ENCODE assay signal across 35 cellular contexts in the genomic region with DNA sequence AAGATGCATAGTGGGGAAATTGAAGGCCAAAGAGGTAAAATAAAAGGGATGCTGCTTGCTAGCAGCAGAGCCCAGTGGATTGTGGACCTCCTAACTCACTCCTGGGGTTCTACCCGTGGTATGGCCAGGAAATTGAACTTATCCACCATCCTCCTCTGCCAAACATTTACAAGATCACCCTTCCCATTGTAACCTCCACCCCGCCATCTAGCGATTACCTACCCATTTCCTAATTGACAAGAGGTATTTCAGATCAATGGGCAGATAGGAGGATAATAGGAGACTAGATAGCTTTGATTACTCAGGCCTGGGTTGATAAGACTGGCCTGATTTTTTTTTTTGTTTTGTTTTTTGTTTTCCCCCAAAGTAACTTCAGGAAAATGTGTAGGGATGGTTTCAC.
"Had no signal": no experiment of that assay in that cellular context is flagged by ENCODE, and none has a peak within 500 bp of the region (broad histone marks: within the 10 kb centered on the region; RNA-seq: fewer than 3 reads in every experiment).

No MANE protein-coding gene starts in this region.

- H3K9me3 ChIP-seq: adrenal gland had no signal

- H3K36me3 ChIP-seq: adrenal gland, cardiac muscle cell had no signal

- H3K4me3 Mint-ChIP-seq: activated B cell treated with CpG ODN at 0.5 μM for 24 hours; activated CD4-positive, alpha-beta memory T cell treated with anti-CD3 and anti-CD28 coated beads, Interleukin-2, amount 10 ng/mL, durations not matched to agents 7 days and 5 days; activated CD4-positive, alpha-beta T cell treated with anti-CD3 and anti-CD28 coated beads, Interleukin-2, amount 10 ng/mL, durations not matched to agents 7 days and 5 days; activated CD8-positive, alpha-beta memory T cell treated with anti-CD3 and anti-CD28 coated beads, Interleukin-2, amount 10 ng/mL, durations not matched to agents 7 days and 5 days; activated CD8-positive, alpha-beta T cell treated with anti-CD3 and anti-CD28 coated beads, Interleukin-2, amount 10 ng/mL, durations not matched to agents 7 days and 5 days; activated naive CD4-positive, alpha-beta T cell treated with anti-CD3 and anti-CD28 coated beads for 36 hours; activated naive CD8-positive, alpha-beta T cell treated with anti-CD3 and anti-CD28 coated beads for 36 hours; activated T-cell treated with anti-CD3 and anti-CD28 coated beads, Interleukin-2, amount 50 U/mL, for 24 hours; brain; central memory CD8-positive, alpha-beta T cell; T-helper 1 cell treated with Interleukin-12 subunit alpha and Interleukin-12 subunit beta and Interleukin-4 antibody, amounts not matched to agents 30 μg/mL and 1 μg/mL, for 36 hours; T-helper 2 cell treated with Interferon-gamma antibody and Interleukin-4, amounts not matched to agents 5 μg/mL and 100 μg/mL, for 36 hours had no signal

- H3K9me3 Mint-ChIP-seq: activated B cell treated with CpG ODN at 0.5 μM for 24 hours; activated CD4-positive, alpha-beta memory T cell treated with anti-CD3 and anti-CD28 coated beads, Interleukin-2, amount 10 ng/mL, durations not matched to agents 7 days and 5 days; activated CD4-positive, alpha-beta T cell treated with anti-CD3 and anti-CD28 coated beads, Interleukin-2, amount 10 ng/mL, durations not matched to agents 7 days and 5 days; activated naive CD4-positive, alpha-beta T cell treated with anti-CD3 and anti-CD28 coated beads for 36 hours; activated naive CD4-positive, alpha-beta T cell treated with anti-CD3 and anti-CD28 coated beads, Interleukin-2, amount 50 U/mL, for 72 hours; activated naive CD8-positive, alpha-beta T cell treated with anti-CD3 and anti-CD28 coated beads for 36 hours; activated T-cell treated with anti-CD3 and anti-CD28 coated beads, Interleukin-2, amount 50 U/mL, for 24 hours; central memory CD8-positive, alpha-beta T cell; T-helper 1 cell treated with Interleukin-12 subunit alpha and Interleukin-12 subunit beta and Interleukin-4 antibody, amounts not matched to agents 30 μg/mL and 1 μg/mL, for 36 hours; T-helper 2 cell treated with Interferon-gamma antibody and Interleukin-4, amounts not matched to agents 5 μg/mL and 100 μg/mL, for 36 hours had no signal

- H3K4me1 Mint-ChIP-seq: activated CD4-positive, alpha-beta memory T cell treated with anti-CD3 and anti-CD28 coated beads, Interleukin-2, amount 10 ng/mL, durations not matched to agents 7 days and 5 days; activated CD4-positive, alpha-beta T cell treated with anti-CD3 and anti-CD28 coated beads, Interleukin-2, amount 10 ng/mL, durations not matched to agents 7 days and 5 days; activated CD8-positive, alpha-beta memory T cell treated with anti-CD3 and anti-CD28 coated beads, Interleukin-2, amount 10 ng/mL, durations not matched to agents 7 days and 5 days; activated naive CD8-positive, alpha-beta T cell treated with anti-CD3 and anti-CD28 coated beads for 36 hours; central memory CD8-positive, alpha-beta T cell had no signal

- H3K4me3 ChIP-seq: adrenal gland, cardiac muscle cell had no signal

- DNase-seq: activated B cell treated with CpG ODN at 0.5 μM for 24 hours; activated CD4-positive, alpha-beta memory T cell treated with anti-CD3 and anti-CD28 coated beads, Interleukin-2, amount 10 ng/mL, durations not matched to agents 7 days and 5 days; activated CD4-positive, alpha-beta T cell treated with anti-CD3 and anti-CD28 coated beads for 4 hours; activated CD4-positive, alpha-beta T cell treated with anti-CD3 and anti-CD28 coated beads, Interleukin-2, amount 10 ng/mL, durations not matched to agents 7 days and 5 days; activated CD4-positive, alpha-beta T cell treated with anti-CD3 and anti-CD28 coated beads, Interleukin-2, amount 50 U/mL, for 48 hours; activated CD4-positive, CD25-positive, alpha-beta regulatory T cell treated with anti-CD3 and anti-CD28 coated beads, Interleukin-2, amount 50 U/mL, for 72 hours; activated CD8-positive, alpha-beta memory T cell treated with anti-CD3 and anti-CD28 coated beads for 24 hours; activated CD8-positive, alpha-beta memory T cell treated with anti-CD3 and anti-CD28 coated beads, Interleukin-2, amount 10 ng/mL, durations not matched to agents 7 days and 5 days; activated CD8-positive, alpha-beta memory T cell treated with anti-CD3 and anti-CD28 coated beads, Interleukin-2, amount 50 U/mL, for 48 hours; activated CD8-positive, alpha-beta T cell treated with anti-CD3 and anti-CD28 coated beads, Interleukin-2, amount 10 ng/mL, durations not matched to agents 7 days and 5 days; activated effector memory CD4-positive, alpha-beta T cell treated with anti-CD3 and anti-CD28 coated beads, Interleukin-2, amount 50 U/mL, for 16 hours; activated gamma-delta T cell treated with Interleukin-2 at 50 U/mL for 16 hours; activated naive CD4-positive, alpha-beta T cell; activated naive CD4-positive, alpha-beta T cell treated with anti-CD3 and anti-CD28 coated beads for 36 hours; activated naive CD4-positive, alpha-beta T cell treated with anti-CD3 and anti-CD28 coated beads, Interleukin-2, amount 50 U/mL, for 16 hours; activated naive CD8-positive, alpha-beta T cell treated with anti-CD3 and anti-CD28 coated beads for 36 hours; activated T-cell treated with anti-CD3 and anti-CD28 coated beads, Interleukin-2, amount 50 U/mL, for 24 hours; activated T-cell treated with anti-CD3 and anti-CD28 coated beads, Interleukin-2, amount 50 U/mL, for 48 hours; adrenal gland; amniotic stem cell; aorta; caudate nucleus; cerebellar nuclear complex; T-helper 1 cell; T-helper 2 cell; T-helper 9 cell had no signal

- H3K27me3 ChIP-seq: adrenal gland, cardiac muscle cell had no signal

- H3K27ac ChIP-seq: cardiac muscle cell, VCaP had no signal

- ATAC-seq: activated CD8-positive, alpha-beta memory T cell treated with anti-CD3 and anti-CD28 coated beads, Interleukin-2, amount 10 ng/mL, durations not matched to agents 7 days and 5 days; activated CD8-positive, alpha-beta T cell treated with anti-CD3 and anti-CD28 coated beads, Interleukin-2, amount 10 ng/mL, durations not matched to agents 7 days and 5 days; activated naive CD4-positive, alpha-beta T cell treated with anti-CD3 and anti-CD28 coated beads, Interleukin-2, amount 50 U/mL, for 72 hours had no signal

- H3K36me3 Mint-ChIP-seq: activated CD8-positive, alpha-beta memory T cell treated with anti-CD3 and anti-CD28 coated beads, Interleukin-2, amount 10 ng/mL, durations not matched to agents 7 days and 5 days; activated naive CD4-positive, alpha-beta T cell treated with anti-CD3 and anti-CD28 coated beads, Interleukin-2, amount 50 U/mL, for 72 hours; activated naive CD8-positive, alpha-beta T cell treated with anti-CD3 and anti-CD28 coated beads for 36 hours; brain had no signal

- H3K4me1 ChIP-seq: adrenal gland had no signal

- H3K27me3 Mint-ChIP-seq: activated B cell treated with CpG ODN at 0.5 μM for 24 hours; activated CD4-positive, alpha-beta memory T cell treated with anti-CD3 and anti-CD28 coated beads, Interleukin-2, amount 10 ng/mL, durations not matched to agents 7 days and 5 days; activated CD4-positive, alpha-beta T cell treated with anti-CD3 and anti-CD28 coated beads, Interleukin-2, amount 10 ng/mL, durations not matched to agents 7 days and 5 days; activated naive CD8-positive, alpha-beta T cell treated with anti-CD3 and anti-CD28 coated beads for 36 hours; central memory CD8-positive, alpha-beta T cell had no signal

- H3K27ac Mint-ChIP-seq: activated B cell treated with CpG ODN at 0.5 μM for 24 hours; activated CD4-positive, alpha-beta memory T cell treated with anti-CD3 and anti-CD28 coated beads, Interleukin-2, amount 10 ng/mL, durations not matched to agents 7 days and 5 days; activated CD4-positive, alpha-beta T cell treated with anti-CD3 and anti-CD28 coated beads, Interleukin-2, amount 10 ng/mL, durations not matched to agents 7 days and 5 days; activated CD8-positive, alpha-beta memory T cell treated with anti-CD3 and anti-CD28 coated beads, Interleukin-2, amount 10 ng/mL, durations not matched to agents 7 days and 5 days; activated CD8-positive, alpha-beta T cell treated with anti-CD3 and anti-CD28 coated beads, Interleukin-2, amount 10 ng/mL, durations not matched to agents 7 days and 5 days; activated naive CD4-positive, alpha-beta T cell treated with anti-CD3 and anti-CD28 coated beads for 36 hours; activated naive CD8-positive, alpha-beta T cell treated with anti-CD3 and anti-CD28 coated beads for 36 hours; activated T-cell treated with anti-CD3 and anti-CD28 coated beads, Interleukin-2, amount 50 U/mL, for 24 hours; brain; T-helper 1 cell treated with Interleukin-12 subunit alpha and Interleukin-12 subunit beta and Interleukin-4 antibody, amounts not matched to agents 30 μg/mL and 1 μg/mL, for 36 hours; T-helper 2 cell treated with Interferon-gamma antibody and Interleukin-4, amounts not matched to agents 5 μg/mL and 100 μg/mL, for 36 hours had no signal

- FAIRE-seq: bronchial epithelial cell, TTC549 had no signal
